8 cellular contexts compared by ENCODE assay signal in the genomic region with DNA sequence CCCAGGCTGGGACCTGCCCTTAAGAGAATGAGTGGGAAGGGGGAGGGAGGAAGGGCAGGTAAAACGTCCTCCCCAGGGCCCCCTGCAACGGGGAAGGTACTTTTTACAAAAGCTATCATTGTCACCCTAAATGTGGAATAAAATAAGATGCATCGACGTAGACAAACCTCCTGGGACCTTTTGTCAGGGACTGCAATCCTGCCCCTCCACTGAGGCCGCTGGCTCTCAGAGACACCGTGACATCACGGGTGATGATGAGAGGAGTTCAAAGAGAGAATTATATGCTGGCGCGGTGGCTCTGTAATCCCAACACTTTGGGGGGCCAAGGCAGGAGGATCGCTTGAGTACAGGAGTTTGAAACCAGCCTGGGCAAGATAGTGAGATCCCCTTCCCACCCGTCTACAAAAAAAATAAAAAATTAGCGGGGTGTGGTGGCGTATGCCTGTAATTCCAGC. TPM values are rescaled to one million over a fixed set of nuclear protein-coding genes. Genes with fewer than 3 reads are reported as not detected.
DNase-seq lines count a peak whose midpoint lies in the region; ATAC-seq and TF ChIP-seq lines count a peak whose summit lies in the region.

No MANE protein-coding gene starts in this region.

- intact Hi-C loops in activated B cell treated with CpG ODN at 0.5 μM for 24 hours (cut with micrococcal nuclease), result loop anchor here (1.0 to 2.0 kb wide), 6 partner anchors 13 to 102 kb away; partner anchors contain the start of genes KCNC3, NR1H2, POLD1 and SPIB

- DNase-seq in NCI-H748 (lab: John Stamatoyannopoulos, UW; ENCODE audit: unreplicated experiment) (peak; percentile 37), NCI-H748 treated with DMSO at 0.1 percent for 48 hours (lab: John Stamatoyannopoulos, UW) (no peak), activated B cell treated with CpG ODN at 0.5 μM for 24 hours (peak; percentile 56), mucosa of gallbladder (ENCODE audit: low spot score) (no peak), OCI-M1 (lab: John Stamatoyannopoulos, UW) (no peak)

- H3K27ac Mint-ChIP-seq in activated B cell treated with CpG ODN at 0.5 μM for 24 hours, result peak overlapping the region; percentile 95
- peak overlapping the region; percentile 94 for H3K27ac Mint-ChIP-seq in stimulated activated memory B cell treated with anti-CD40 and anti-IgM and Interleukin-4, amounts not matched to agents 10 μg/mL and 1 μg/mL and 100 μg/mL, for 72 hours

- TF ChIP-seq CTCF in activated B cell treated with CpG ODN at 0.5 μM for 24 hours (IDR thresholded peaks at IDR 0.05), result no peak

- POLR2A ChIA-PET in activated B cell treated with CpG ODN at 0.5 μM for 24 hours (lab: Charles Lee), result interaction anchor here (0.5 to 10.8 kb wide), 18 partner anchors 12 to 1649 kb away, joined by 3 to 282 read pairs (median 4); partner anchors contain the start of genes JOSD2, KCNC3, NR1H2 and POLD1

- peak overlapping the region; percentile 56 for H3K4me3 ChIP-seq in iPS-11a (ENCODE audit: low read depth, low read length)

- H3K36me3 Mint-ChIP-seq in activated B cell treated with CpG ODN at 0.5 μM for 24 hours (ENCODE audit: low read depth), result peaks cover 28% of the 10 kb centered on the region
- peaks cover 23% of the 10 kb centered on the region for H3K36me3 Mint-ChIP-seq in stimulated activated memory B cell treated with anti-CD40 and anti-IgM and Interleukin-4, amounts not matched to agents 10 μg/mL and 1 μg/mL and 100 μg/mL, for 72 hours

- ATAC-seq in activated B cell treated with CpG ODN at 0.5 μM for 24 hours (ENCODE audit: low read depth), result peak; percentile 32
- peak; percentile 58 for ATAC-seq in stimulated activated memory B cell treated with anti-CD40 and anti-IgM and Interleukin-4, amounts not matched to agents 10 μg/mL and 1 μg/mL and 100 μg/mL, for 72 hours
- ATAC-seq in GM19328 (IDR thresholded peaks at IDR 0.05; ENCODE audit: unreplicated experiment), result no peak

- no peaks in the 10 kb centered on the region for H3K9me3 Mint-ChIP-seq in activated B cell treated with CpG ODN at 0.5 μM for 24 hours
- no peaks in the 10 kb centered on the region for H3K9me3 Mint-ChIP-seq in stimulated activated memory B cell treated with anti-CD40 and anti-IgM and Interleukin-4, amounts not matched to agents 10 μg/mL and 1 μg/mL and 100 μg/mL, for 72 hours

- H3K4me1 Mint-ChIP-seq in activated B cell treated with CpG ODN at 0.5 μM for 24 hours, result peaks cover 92% of the 10 kb centered on the region
- H3K4me1 Mint-ChIP-seq in stimulated activated memory B cell treated with anti-CD40 and anti-IgM and Interleukin-4, amounts not matched to agents 10 μg/mL and 1 μg/mL and 100 μg/mL, for 72 hours, result peaks cover 78% of the 10 kb centered on the region

- peak overlapping the region; percentile 89 for H3K4me3 Mint-ChIP-seq in activated B cell treated with CpG ODN at 0.5 μM for 24 hours
- H3K4me3 Mint-ChIP-seq in stimulated activated memory B cell treated with anti-CD40 and anti-IgM and Interleukin-4, amounts not matched to agents 10 μg/mL and 1 μg/mL and 100 μg/mL, for 72 hours, result peak overlapping the region; percentile 89

- H3K27me3 Mint-ChIP-seq in activated B cell treated with CpG ODN at 0.5 μM for 24 hours, result no peaks in the 10 kb centered on the region
- no peaks in the 10 kb centered on the region for H3K27me3 Mint-ChIP-seq in stimulated activated memory B cell treated with anti-CD40 and anti-IgM and Interleukin-4, amounts not matched to agents 10 μg/mL and 1 μg/mL and 100 μg/mL, for 72 hours

- CTCF ChIA-PET in activated B cell treated with CpG ODN at 0.5 μM for 24 hours (lab: Charles Lee), result interaction anchor here (0.9 to 2.3 kb wide), 4 partner anchors 10 to 73 kb away, joined by 3 to 6 read pairs (median 4); no protein-coding TSS in a partner anchor

RNA-seq across cellular contexts. Expression of gene MYBPC2, which starts 1.8 kb away (rescaled TPM):
- total RNA-seq in activated B cell treated with CpG ODN at 0.5 μM for 24 hours (1.1 and 1.4 TPM in 2 replicates), mucosa of gallbladder (not detected)

RNA-seq across cellular contexts. Expression of gene SPIB, which starts 12.2 kb away (rescaled TPM):
- total RNA-seq in activated B cell treated with CpG ODN at 0.5 μM for 24 hours (280 and 324 TPM in 2 replicates), mucosa of gallbladder (1.8 TPM)

RNA-seq across cellular contexts. Expression of gene EMC10, which starts 45.4 kb away (rescaled TPM):
- total RNA-seq in activated B cell treated with CpG ODN at 0.5 μM for 24 hours (70.8 and 72.1 TPM in 2 replicates), mucosa of gallbladder (182 TPM)

RNA-seq across cellular contexts. Expression of gene GARIN5A, which starts 45.7 kb away (rescaled TPM):
- total RNA-seq in activated B cell treated with CpG ODN at 0.5 μM for 24 hours (0.29 and 0.67 TPM in 2 replicates), mucosa of gallbladder (5.0 TPM)

RNA-seq across cellular contexts. Expression of gene POLD1, which starts 46.8 kb away (rescaled TPM):
- total RNA-seq in activated B cell treated with CpG ODN at 0.5 μM for 24 hours, result 58.8 and 65.5 TPM in 2 replicates
- total RNA-seq in mucosa of gallbladder, result 16.2 TPM

Comparison
In these comparisons a context has a peak if more than half of its experiments do, and no peak if none do; other contexts are left out.
1. DNase-seq: peak in NCI-H748 (single experiment) and activated B cell treated with CpG ODN at 0.5 μM for 24 hours (single experiment); none in NCI-H748 treated with DMSO at 0.1 percent for 48 hours (single experiment), mucosa of gallbladder (single experiment) and OCI-M1 (single experiment).
2. RNA of gene SPIB, which starts 12.2 kb away (total RNA-seq): 280 to 324 TPM in activated B cell treated with CpG ODN at 0.5 μM for 24 hours; 1.8 TPM in mucosa of gallbladder (single experiment); every median in the first group is over 10 times any median in the second.